11 cellular contexts compared by ENCODE assay signal in genomic region chr1:202005958-202006357, GRCh38. TPM values are rescaled to one million over a fixed set of nuclear protein-coding genes. Genes with fewer than 3 reads are reported as not detected.
A peak's percentile ranks its signal among the peaks of the same experiment; 100 is the strongest.
DNase-seq lines count a peak whose midpoint lies in the region; ATAC-seq, FAIRE-seq and TF ChIP-seq lines count a peak whose summit lies in the region.
"Had no signal": no experiment of that assay in that cellular context is flagged by ENCODE, and none has a peak within 500 bp of the region (broad histone marks: within the 10 kb centered on the region; RNA-seq: fewer than 3 reads in every experiment).

No MANE protein-coding gene starts in this region.

- no peak overlapping the region for H2BK12ac ChIP-seq in H9 (ENCODE audit: insufficient read length, low read depth, low read length)

- peaks cover 43 to 52% of the 10 kb centered on the region in 2 experiments for H3K4me1 Mint-ChIP-seq in H9

- H3K18ac ChIP-seq in H9 (ENCODE audit: insufficient read length, low read depth, low read length): no peak overlapping the region

- H4K91ac ChIP-seq in H9 (ENCODE audit: insufficient read length, low read depth, low read length): no peak overlapping the region

- peak; percentile 76 for TF ChIP-seq CTCF in H9 (conservative IDR thresholded peaks at IDR 0.05)
- TF ChIP-seq CTCF in ascending aorta (IDR thresholded peaks at IDR 0.05): peak; percentile 35 to 48 (median 35)

- DNase-seq in A172 (ENCODE audit: low spot score): peak; percentile 39
- no peak for DNase-seq in H9
- no peak for DNase-seq in ascending aorta (ENCODE audit: low spot score in 2 of 2)
- DNase-seq in kidney tubule cell (ENCODE audit: low spot score): peak; percentile 24
- no peak for DNase-seq in frontal cortex (ENCODE audit: low spot score in 2 of 2)
- no peak for DNase-seq in NCI-H2029 (lab: John Stamatoyannopoulos, UW)
- no peak for DNase-seq in activated naive CD4-positive, alpha-beta T cell treated with anti-CD3 and anti-CD28 coated beads, Interleukin-2, amount 50 U/mL, for 16 hours
- DNase-seq: activated T-cell treated with anti-CD3 and anti-CD28 coated beads, Interleukin-2, amount 50 U/mL, for 24 hours; DMS79 treated with DMSO at 0.1 percent for 48 hours had no signal

- no peaks in the 10 kb centered on the region for H3K27me3 ChIP-seq in H9 (ENCODE audit: insufficient read depth, low read length)
- no peaks in the 10 kb centered on the region for H3K27me3 ChIP-seq in ascending aorta

- no peak overlapping the region for H3K9ac ChIP-seq in H9 (ENCODE audit: extremely low read depth, insufficient read length, low read length)

- peaks cover 48 to 56% of the 10 kb centered on the region in 2 donors for H3K36me3 ChIP-seq in ascending aorta

- H3K27me3 Mint-ChIP-seq in H9 (ENCODE audit: low read depth): no peaks in the 10 kb centered on the region
- H3K27me3 Mint-ChIP-seq: activated T-cell treated with anti-CD3 and anti-CD28 coated beads, Interleukin-2, amount 50 U/mL, for 24 hours had no signal

- intact Hi-C loops in ascending aorta (cut with DNase I): no loop called here

- FAIRE-seq in frontal cortex (lab: Jason Lieb, UNC): no peak

- H3K4me1 ChIP-seq in H9 (ENCODE audit: insufficient read depth, low read length): peaks cover 15% of the 10 kb centered on the region
- no peaks in the 10 kb centered on the region for H3K4me1 ChIP-seq in ascending aorta

- ATAC-seq in GM21619 (IDR thresholded peaks at IDR 0.05; ENCODE audit: unreplicated experiment): no peak
- ATAC-seq: esophagus mucosa had no signal

- no peak overlapping the region for H3K4me2 ChIP-seq in H9 (ENCODE audit: insufficient read depth, insufficient read length, low read length)

- no peak overlapping the region for H2AFZ ChIP-seq in H9 (ENCODE audit: low read length)

- H2BK15ac ChIP-seq in H9 (ENCODE audit: low read depth, low read length): no peak overlapping the region

- H4K20me1 ChIP-seq in H9 (ENCODE audit: control insufficient read depth, insufficient read depth, insufficient read length): no peaks in the 10 kb centered on the region

- H3K4me3 Mint-ChIP-seq in H9: no peak overlapping the region
- H3K4me3 Mint-ChIP-seq: activated T-cell treated with anti-CD3 and anti-CD28 coated beads, Interleukin-2, amount 50 U/mL, for 24 hours had no signal

- H3K9me3 Mint-ChIP-seq in H9: no peaks in the 10 kb centered on the region
- H3K9me3 Mint-ChIP-seq: activated T-cell treated with anti-CD3 and anti-CD28 coated beads, Interleukin-2, amount 50 U/mL, for 24 hours had no signal

- no peak overlapping the region for H3K14ac ChIP-seq in H9 (ENCODE audit: insufficient read depth, low read length)

- H3K23ac ChIP-seq in H9 (ENCODE audit: insufficient read length, low read depth, low read length): no peak overlapping the region

- no peak overlapping the region for H2BK120ac ChIP-seq in H9 (ENCODE audit: low read depth, low read length, poor library complexity, severe bottlenecking)

- H2BK5ac ChIP-seq in H9 (ENCODE audit: insufficient read length, low read length): no peak overlapping the region

- H3K23me2 ChIP-seq in H9 (ENCODE audit: insufficient read length, low read depth, low read length, poor library complexity, severe bottlenecking): peaks cover 13% of the 10 kb centered on the region

- no CpG with 5 or more reads among the region's 2 CpGs for WGBS in H9 (ENCODE audit: extremely low coverage, insufficient read length, low lambda C conversion rate)

- H2AK5ac ChIP-seq in H9 (ENCODE audit: insufficient read length, low read length): no peak overlapping the region

- H3K9me3 ChIP-seq in H9 (ENCODE audit: control insufficient read depth, low read depth, low read length) (no peaks in the 10 kb centered on the region), ascending aorta (no peaks in the 10 kb centered on the region)

- no peak overlapping the region for H3K56ac ChIP-seq in H9 (ENCODE audit: insufficient read length, low read depth, low read length)

- no peak overlapping the region for H3K4me3 ChIP-seq in ascending aorta

- H3T11ph ChIP-seq in H9 (ENCODE audit: low read length): no peak overlapping the region

- H3K36me3 Mint-ChIP-seq in H9 (ENCODE audit: insufficient read depth in 1 of 3, low read depth in 3 of 3): peaks cover 23 to 55% (median 52%) of the 10 kb centered on the region in 3 experiments; a peak in 6 of 7 replicates

- H3K27ac ChIP-seq in H9 (ENCODE audit: insufficient read length, low read depth, low read length) (no peak overlapping the region), ascending aorta (no peak overlapping the region)

- no peak overlapping the region for H2BK20ac ChIP-seq in H9 (ENCODE audit: low read depth, low read length, poor library complexity, severe bottlenecking)

- no peak overlapping the region for H4K5ac ChIP-seq in H9 (ENCODE audit: insufficient read length, low read depth, low read length)

- H4K8ac ChIP-seq in H9 (replicated peaks; ENCODE audit: insufficient read length, low read depth, low read length): no peak overlapping the region

- H3K27ac Mint-ChIP-seq in H9: peak overlapping the region in 2 of 3 experiments; percentile 60 to 85; a peak in 3 of 7 replicates
- H3K27ac Mint-ChIP-seq: activated T-cell treated with anti-CD3 and anti-CD28 coated beads, Interleukin-2, amount 50 U/mL, for 24 hours had no signal

- no peaks in the 10 kb centered on the region for H3K79me2 ChIP-seq in H9 (ENCODE audit: insufficient read depth, low read length)

- H3K4ac ChIP-seq in H9 (ENCODE audit: low read depth, low read length): no peak overlapping the region

- no peaks in the 10 kb centered on the region for H3K79me1 ChIP-seq in H9 (ENCODE audit: insufficient read depth, low read depth, low read length, poor library complexity, severe bottlenecking)

RNA-seq across cellular contexts. Expression of gene ELF3, which starts 4.4 kb away (rescaled TPM):
- total RNA-seq in A172 (2014; rRNA removed; shearing (Covaris generic)): 8.9 and 39.4 TPM in 2 replicates
- total RNA-seq in H9 (2021) (9.1 and 10.4 TPM in 2 replicates), ascending aorta (0.96 TPM), frontal cortex (under 0.01 TPM)

RNA-seq across cellular contexts. Expression of gene RNPEP, which starts 23.5 kb away (rescaled TPM):
- total RNA-seq in A172 (2014; rRNA removed; shearing (Covaris generic)): 112 and 125 TPM in 2 replicates
- 49.2 and 49.9 TPM in 2 replicates for total RNA-seq in H9 (2021)
- 106 TPM for total RNA-seq in ascending aorta
- 11.4 TPM for total RNA-seq in frontal cortex

RNA-seq across cellular contexts. Expression of gene TIMM17A, which starts 50.7 kb away (rescaled TPM):
- total RNA-seq in A172 (2014; rRNA removed; shearing (Covaris generic)): 221 and 246 TPM in 2 replicates
- 60.3 and 60.9 TPM in 2 replicates for total RNA-seq in H9 (2021)
- total RNA-seq in ascending aorta: 7.9 TPM
- total RNA-seq in frontal cortex: 56.3 TPM

RNA-seq across cellular contexts. Expression of gene LMOD1, which starts 59.6 kb away (rescaled TPM):
- not detected in 2 replicates for total RNA-seq in A172 (2014; rRNA removed; shearing (Covaris generic))
- total RNA-seq in H9 (2021) (0.31 and 0.44 TPM in 2 replicates), ascending aorta (316 TPM), frontal cortex (0.41 TPM)

Comparison
In these comparisons a context has a peak if more than half of its experiments do, and no peak if none do; other contexts are left out.
1. DNase-seq: peak in A172 (single experiment) and kidney tubule cell (single experiment); none in H9 (single experiment), ascending aorta (0 of 2), frontal cortex (0 of 2), NCI-H2029 (single experiment) and activated naive CD4-positive, alpha-beta T cell treated with anti-CD3 and anti-CD28 coated beads, Interleukin-2, amount 50 U/mL, for 16 hours (single experiment).